Comparison of ENCODE assay signal across 8 cellular contexts in the genomic region with DNA sequence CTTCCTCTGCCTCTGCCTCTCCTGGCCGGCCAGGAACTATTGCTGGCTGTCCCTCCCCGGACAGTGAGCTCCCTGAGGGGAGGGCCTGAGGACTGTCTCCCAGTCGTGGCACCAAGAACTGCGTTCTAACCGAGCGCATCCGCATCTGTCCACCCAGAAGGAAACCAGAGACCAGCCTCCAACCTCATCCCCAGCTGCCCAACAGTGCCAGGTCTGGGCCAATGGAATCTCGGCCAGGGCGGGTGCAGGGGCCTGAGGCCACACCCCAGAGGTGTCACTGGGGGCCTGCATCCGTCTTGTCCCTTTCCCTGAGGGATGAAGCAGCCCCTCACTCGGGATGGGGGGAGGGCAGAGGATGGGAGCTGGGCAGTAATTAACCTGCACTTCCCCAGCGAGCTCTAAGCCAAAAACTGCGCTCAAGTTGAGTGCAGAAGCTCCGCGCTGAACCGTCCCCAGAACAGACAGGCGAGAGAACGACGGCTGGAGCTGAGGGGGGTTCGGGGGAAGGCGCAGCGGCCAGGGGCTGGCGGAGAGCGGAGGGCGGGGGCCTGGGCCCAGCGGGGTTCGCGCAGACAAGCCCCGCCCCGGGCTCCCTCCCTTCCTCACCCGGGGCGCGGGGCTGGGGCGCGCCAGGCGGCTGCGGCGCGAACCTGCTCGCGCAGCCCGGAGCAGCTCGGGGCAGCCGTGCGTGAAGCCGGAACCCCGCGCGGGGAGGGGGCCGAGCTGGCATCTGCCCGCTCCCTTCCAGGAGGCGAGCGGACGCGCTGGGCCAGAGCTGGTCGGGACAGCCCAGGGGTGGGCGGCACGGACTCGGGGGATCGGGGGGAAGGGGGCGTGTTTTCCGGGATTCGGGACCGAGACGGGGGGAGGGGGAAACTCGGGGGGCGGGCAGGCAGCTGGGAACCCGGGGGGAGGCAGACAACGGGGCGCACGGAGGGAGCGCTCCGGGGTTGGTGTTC. TPM values are rescaled to one million over a fixed set of nuclear protein-coding genes. Genes with fewer than 3 reads are reported as not detected.
DNase-seq lines count a peak whose midpoint lies in the region; ATAC-seq and TF ChIP-seq lines count a peak whose summit lies in the region.

No MANE protein-coding gene starts in this region.

- ATAC-seq in GM21515 (IDR thresholded peaks at IDR 0.05; ENCODE audit: unreplicated experiment) = peak; percentile 41
- ATAC-seq in RWPE2 (ENCODE audit: low read depth) = peak; percentile 72
- ATAC-seq in gastroesophageal sphincter = peak; percentile 71

- peak overlapping the region; percentile 94 for H3K4me2 ChIP-seq in neuronal stem cell (ENCODE audit: insufficient read depth, low read length, poor library complexity, severe bottlenecking)

- peak overlapping the region; percentile 25 for H2BK15ac ChIP-seq in neuronal stem cell (ENCODE audit: low read length)

- TF ChIP-seq POLR2A in gastroesophageal sphincter (IDR thresholded peaks at IDR 0.05) (peak; percentile 32 to 60), suprapubic skin (IDR thresholded peaks at IDR 0.05) (no peak)

- peaks cover 21% of the 10 kb centered on the region for H3K4me1 ChIP-seq in RWPE2 (ENCODE audit: insufficient read depth, poor library complexity, severe bottlenecking)
- H3K4me1 ChIP-seq in gastroesophageal sphincter = peaks cover 0 to 58% (median 14%) of the 10 kb centered on the region in 3 donors
- H3K4me1 ChIP-seq in neuronal stem cell (ENCODE audit: control insufficient read depth in 2 of 2, insufficient read depth in 1 of 2, low read depth in 1 of 2, low read length in 2 of 2) = peaks cover 11 to 19% of the 10 kb centered on the region in 2 donors
- H3K4me1 ChIP-seq in suprapubic skin = peaks cover 55% of the 10 kb centered on the region

- intact Hi-C loops in activated naive CD4-positive, alpha-beta T cell treated with anti-CD3 and anti-CD28 coated beads for 36 hours (cut with micrococcal nuclease) = loop anchor here (2.0 kb wide), 3 partner anchors 51 to 661 kb away; partner anchors contain the start of genes NFYA, OARD1 and TREML2

- peak overlapping the region; percentile 87 to 99 (median 94) for H3K27ac Mint-ChIP-seq in IgD-negative memory B cell
- peak overlapping the region; percentile 46 for H3K27ac Mint-ChIP-seq in activated naive CD4-positive, alpha-beta T cell treated with anti-CD3 and anti-CD28 coated beads for 36 hours

- H2AK5ac ChIP-seq in neuronal stem cell (ENCODE audit: low read depth, low read length) = peak overlapping the region; percentile 15

- peak overlapping the region; percentile 37 for H3K23ac ChIP-seq in neuronal stem cell (ENCODE audit: low read depth, low read length, poor library complexity)

- no peaks in the 10 kb centered on the region for H3K79me1 ChIP-seq in neuronal stem cell (ENCODE audit: low read depth, low read length)

- no peak for TF ChIP-seq EP300 in gastroesophageal sphincter (IDR thresholded peaks at IDR 0.05)
- TF ChIP-seq EP300 in suprapubic skin (IDR thresholded peaks at IDR 0.05) = no peak

- no peaks in the 10 kb centered on the region for H3K9me3 ChIP-seq in RWPE2 (ENCODE audit: severe bottlenecking)
- no peaks in the 10 kb centered on the region for H3K9me3 ChIP-seq in gastroesophageal sphincter
- H3K9me3 ChIP-seq in neuronal stem cell (replicated peaks in 1 of 2; ENCODE audit: control insufficient read depth in 2 of 2, insufficient read depth in 1 of 2, low read depth in 1 of 2, low read length in 2 of 2) = no peaks in the 10 kb centered on the region
- H3K9me3 ChIP-seq in suprapubic skin = no peaks in the 10 kb centered on the region

- H3K27me3 ChIP-seq in RWPE2 (ENCODE audit: insufficient read depth, poor library complexity, severe bottlenecking) (no peaks in the 10 kb centered on the region), gastroesophageal sphincter (no peaks in the 10 kb centered on the region), neuronal stem cell (ENCODE audit: control insufficient read depth in 3 of 3, insufficient read depth in 3 of 3, low read depth in 1 of 3, low read length in 3 of 3) (peaks cover 0 to 50% (median 24%) of the 10 kb centered on the region in 3 experiments), suprapubic skin (no peaks in the 10 kb centered on the region)

- H2BK5ac ChIP-seq in neuronal stem cell (ENCODE audit: low read length) = no peak overlapping the region

- peaks cover 6% of the 10 kb centered on the region for H3K36me3 Mint-ChIP-seq in IgD-negative memory B cell
- no peaks in the 10 kb centered on the region for H3K36me3 Mint-ChIP-seq in activated naive CD4-positive, alpha-beta T cell treated with anti-CD3 and anti-CD28 coated beads for 36 hours (ENCODE audit: low read depth)

- no peak overlapping the region for H4K91ac ChIP-seq in neuronal stem cell (ENCODE audit: low read depth, low read length, poor library complexity)

- peak overlapping the region; percentile 87 for H3K18ac ChIP-seq in neuronal stem cell (ENCODE audit: low read length)

- no peak overlapping the region for H3K4ac ChIP-seq in neuronal stem cell (ENCODE audit: low read length)

- H3K9me3 Mint-ChIP-seq in IgD-negative memory B cell = no peaks in the 10 kb centered on the region
- no peaks in the 10 kb centered on the region for H3K9me3 Mint-ChIP-seq in activated naive CD4-positive, alpha-beta T cell treated with anti-CD3 and anti-CD28 coated beads for 36 hours

- peak overlapping the region; percentile 90 to 93 (median 91) for H3K4me3 Mint-ChIP-seq in IgD-negative memory B cell
- H3K4me3 Mint-ChIP-seq in activated naive CD4-positive, alpha-beta T cell treated with anti-CD3 and anti-CD28 coated beads for 36 hours = peak overlapping the region; percentile 79

- TF ChIP-seq CTCF in RWPE2 (IDR thresholded peaks at IDR 0.05; ENCODE audit: poor library complexity, severe bottlenecking) (no peak), gastroesophageal sphincter (IDR thresholded peaks at IDR 0.05) (no peak), suprapubic skin (IDR thresholded peaks at IDR 0.05) (no peak)

- H3K27ac ChIP-seq in RWPE2 (ENCODE audit: poor library complexity, severe bottlenecking) (peak overlapping the region; percentile 66), gastroesophageal sphincter (peak overlapping the region; percentile 89 to 99 (median 92)), neuronal stem cell (replicated peaks; ENCODE audit: low read length) (no peak overlapping the region), suprapubic skin (peak overlapping the region; percentile 97)

- no peaks in the 10 kb centered on the region for H3K27me3 Mint-ChIP-seq in IgD-negative memory B cell
- H3K27me3 Mint-ChIP-seq in activated naive CD4-positive, alpha-beta T cell treated with anti-CD3 and anti-CD28 coated beads for 36 hours (ENCODE audit: low read depth) = no peaks in the 10 kb centered on the region

- H3K14ac ChIP-seq in neuronal stem cell (ENCODE audit: low read length) = no peak overlapping the region

- peak overlapping the region; percentile 97 for H2AFZ ChIP-seq in neuronal stem cell (ENCODE audit: low read length)

- H4K8ac ChIP-seq in neuronal stem cell (ENCODE audit: low read depth, low read length) = no peak overlapping the region

- DNase-seq in DMS114 treated with DMSO at 0.1 percent for 48 hours (lab: John Stamatoyannopoulos, UW; ENCODE audit: unreplicated experiment) = peak; percentile 58
- DNase-seq in RWPE2 (ENCODE audit: low spot score) = no peak
- DNase-seq in activated naive CD4-positive, alpha-beta T cell treated with anti-CD3 and anti-CD28 coated beads for 36 hours = peak; percentile 52
- DNase-seq in neuronal stem cell (ENCODE audit: low spot score) = peak; percentile 69
- DNase-seq in suprapubic skin (ENCODE audit: low spot score in 2 of 2) = peak in 1 of 2 donors; percentile 84

- H3K4me3 ChIP-seq in RWPE2 (ENCODE audit: severe bottlenecking) (peak overlapping the region; percentile 68), gastroesophageal sphincter (peak overlapping the region; percentile 64 to 99), neuronal stem cell (ENCODE audit: low read length in 2 of 2) (peak overlapping the region; percentile 51 to 83), suprapubic skin (peak overlapping the region; percentile 97)

- H3K4me1 Mint-ChIP-seq in IgD-negative memory B cell = peaks cover 9 to 22% (median 21%) of the 10 kb centered on the region in 3 donors
- H3K4me1 Mint-ChIP-seq in activated naive CD4-positive, alpha-beta T cell treated with anti-CD3 and anti-CD28 coated beads for 36 hours (ENCODE audit: low read depth) = peaks cover 24% of the 10 kb centered on the region

- no peak overlapping the region for H2BK12ac ChIP-seq in neuronal stem cell (ENCODE audit: low read length)

- H3K36me3 ChIP-seq in RWPE2 (ENCODE audit: low read depth) (no peaks in the 10 kb centered on the region), gastroesophageal sphincter (no peaks in the 10 kb centered on the region), neuronal stem cell (replicated peaks in 1 of 2; ENCODE audit: control insufficient read depth in 2 of 2, insufficient read depth in 2 of 2, low read length in 2 of 2) (no peaks in the 10 kb centered on the region), suprapubic skin (no peaks in the 10 kb centered on the region)

- CTCF ChIA-PET in activated naive CD4-positive, alpha-beta T cell treated with anti-CD3 and anti-CD28 coated beads for 36 hours (lab: Charles Lee) = interaction anchor here (0.5 to 2.3 kb wide), 12 partner anchors 10 to 519 kb away, joined by 3 to 18 read pairs (median 4); partner anchors contain the start of gene TOMM6

- H2BK120ac ChIP-seq in neuronal stem cell (ENCODE audit: low read depth, low read length) = no peak overlapping the region

- WGBS in gastroesophageal sphincter (ENCODE audit: low coverage in 1 of 2), 2 donors = 0% methylated on average over 3 of the region's 73 CpGs; no CpG with 5 or more reads in 1 of the 2 donors
- no CpG with 5 or more reads among the region's 73 CpGs for WGBS in neuronal stem cell (ENCODE audit: extremely low coverage in 2 of 2, insufficient read length in 2 of 2, insufficient replicate concordance in 1 of 2), 2 donors
- 5% methylated on average over 19 of the region's 73 CpGs for WGBS in suprapubic skin

- H3K9ac ChIP-seq in neuronal stem cell (ENCODE audit: low read depth, low read length, poor library complexity) = peak overlapping the region; percentile 82

RNA-seq across cellular contexts. Expression of gene TFEB, which starts 1.4 kb away (rescaled TPM):
- 196 TPM for polyA plus RNA-seq in IgD-negative memory B cell
- 1 to 10 TPM; 5.7 to 7.9 TPM for total RNA-seq in activated naive CD4-positive, alpha-beta T cell treated with anti-CD3 and anti-CD28 coated beads for 36 hours
- 10 to 100 TPM; 16.6 to 42.8 (median 26.1) TPM for total RNA-seq in gastroesophageal sphincter
- 1.1 TPM for polyA plus RNA-seq in neuronal stem cell (2013, experiment 1 of 2)
- polyA plus RNA-seq in neuronal stem cell (2013, experiment 2 of 2) = 1.1 TPM
- total RNA-seq in suprapubic skin = 10 to 100 TPM; 19.0 to 23.3 (median 21.6) TPM

RNA-seq across cellular contexts. Expression of gene PGC, which starts 13.2 kb away (rescaled TPM):
- not detected for polyA plus RNA-seq in IgD-negative memory B cell
- total RNA-seq in activated naive CD4-positive, alpha-beta T cell treated with anti-CD3 and anti-CD28 coated beads for 36 hours = not detected
- total RNA-seq in gastroesophageal sphincter (under 1 TPM in 1 of 4 donors, not detected in 3; 0.62 TPM), suprapubic skin (not detected)
- 0.03 TPM for polyA plus RNA-seq in neuronal stem cell (2013, experiment 1 of 2)
- 0.07 TPM for polyA plus RNA-seq in neuronal stem cell (2013, experiment 2 of 2)

RNA-seq across cellular contexts. Expression of gene FRS3, which starts 45.7 kb away (rescaled TPM):
- 2.9 TPM for polyA plus RNA-seq in IgD-negative memory B cell
- 1 to 10 TPM; 4.0 to 4.2 TPM for total RNA-seq in activated naive CD4-positive, alpha-beta T cell treated with anti-CD3 and anti-CD28 coated beads for 36 hours
- total RNA-seq in gastroesophageal sphincter (1 to 10 TPM; 1.3 to 6.5 (median 4.0) TPM), suprapubic skin (1 to 10 TPM; 1.9 to 3.9 (median 3.7) TPM)
- 8.3 TPM for polyA plus RNA-seq in neuronal stem cell (2013, experiment 1 of 2)
- polyA plus RNA-seq in neuronal stem cell (2013, experiment 2 of 2) = 8.2 TPM

RNA-seq across cellular contexts. Expression of gene PRICKLE4, which starts 46.6 kb away (rescaled TPM):
- not detected for polyA plus RNA-seq in IgD-negative memory B cell
- under 1 TPM in 1 of 2 experiments, not detected in 1; 0.52 TPM for total RNA-seq in activated naive CD4-positive, alpha-beta T cell treated with anti-CD3 and anti-CD28 coated beads for 36 hours
- 1 to 10 TPM in 3 of 4 donors, under 1 TPM in 1; 0.94 to 5.0 (median 2.3) TPM for total RNA-seq in gastroesophageal sphincter
- 0.59 TPM for polyA plus RNA-seq in neuronal stem cell (2013, experiment 1 of 2)
- 1.0 TPM for polyA plus RNA-seq in neuronal stem cell (2013, experiment 2 of 2)
- 1 to 10 TPM in 2 of 4 donors, under 1 TPM in 1, not detected in 1; 0.34 to 4.6 (median 3.6) TPM for total RNA-seq in suprapubic skin

RNA-seq across cellular contexts. Expression of gene TOMM6, which starts 53.5 kb away (rescaled TPM):
- 387 TPM for polyA plus RNA-seq in IgD-negative memory B cell
- total RNA-seq in activated naive CD4-positive, alpha-beta T cell treated with anti-CD3 and anti-CD28 coated beads for 36 hours = 100 to 1,000 TPM; 285 to 299 TPM
- total RNA-seq in gastroesophageal sphincter (100 to 1,000 TPM in 1 of 4 donors, 10 to 100 TPM in 3; 74.2 to 120 (median 91.3) TPM), suprapubic skin (100 to 1,000 TPM in 3 of 4 donors, 10 to 100 TPM in 1; 50.2 to 165 (median 136) TPM)
- 238 TPM for polyA plus RNA-seq in neuronal stem cell (2013, experiment 1 of 2)
- polyA plus RNA-seq in neuronal stem cell (2013, experiment 2 of 2) = 259 TPM

Comparison
In these comparisons a context has a peak if more than half of its experiments do, and no peak if none do; other contexts are left out.
1. POLR2A ChIP-seq: peak in gastroesophageal sphincter (2 of 2); none in suprapubic skin (0 of 2).
2. Peak in every context shown above with its lines, with median percentiles within 50 percentile points of each other: ATAC-seq and H3K4me3 ChIP-seq.